Comparison of ENCODE assay signal across 1 cellular context in genomic region chr17:46001390-46002310, GRCh38.
TF ChIP-seq lines count a peak whose summit lies in the region.

No MANE protein-coding gene starts in this region.

TF ChIP-seq in HepG2, 621 proteins besides CTCF, POLR2A, EP300 and RAD21 (continued from another document and continues in another):
- TF ChIP-seq REPIN1 (CRISPR knock-in tag; IDR thresholded peaks at IDR 0.05; ENCODE audit: borderline replicate concordance, low read depth) (no peak), ZNF746 (CRISPR knock-in tag; IDR thresholded peaks at IDR 0.05) (0 out of 2 replicates have a peak, but pooled peaks have one; percentile 32), MEIS1 (CRISPR knock-in tag; IDR thresholded peaks at IDR 0.05; ENCODE audit: borderline replicate concordance) (peak; percentile 72; the same call in 1 of the 2 replicates), ZNF777 (CRISPR knock-in tag; IDR thresholded peaks at IDR 0.05) (no peak), SALL2 (CRISPR knock-in tag; IDR thresholded peaks at IDR 0.05) (no peak), ZKSCAN1 (IDR thresholded peaks at IDR 0.05; ENCODE audit: low read length) (no peak), ZNF841 (CRISPR knock-in tag; IDR thresholded peaks at IDR 0.05; ENCODE audit: borderline replicate concordance) (no peak), ZC3H13 (CRISPR knock-in tag; IDR thresholded peaks at IDR 0.05) (no peak), MIER3 (CRISPR knock-in tag; IDR thresholded peaks at IDR 0.05; ENCODE audit: borderline replicate concordance) (no peak), ZNF782 (CRISPR knock-in tag; IDR thresholded peaks at IDR 0.05; ENCODE audit: borderline replicate concordance) (no peak; the same call in 1 of the 2 replicates), STAG1 (CRISPR knock-in tag; IDR thresholded peaks at IDR 0.05) (no peak), SRSF4 (IDR thresholded peaks at IDR 0.05; ENCODE audit: low read depth, low read length, poor library complexity, severe bottlenecking) (no peak), SSRP1 (CRISPR knock-in tag; IDR thresholded peaks at IDR 0.05) (no peak), MYPOP (CRISPR knock-in tag; IDR thresholded peaks at IDR 0.05) (no peak), FOXM1 (CRISPR knock-in tag; IDR thresholded peaks at IDR 0.05) (no peak), ZBTB34 (CRISPR knock-in tag; IDR thresholded peaks at IDR 0.05) (no peak), ZNF609 (CRISPR knock-in tag; IDR thresholded peaks at IDR 0.05; ENCODE audit: borderline replicate concordance) (0 out of 2 replicates have a peak, but pooled peaks have one; percentile 19), AHR (CRISPR knock-in tag; IDR thresholded peaks at IDR 0.05) (no peak), ASH2L (IDR thresholded peaks at IDR 0.05; ENCODE audit: insufficient read length, low read depth, low read length) (no peak), TIGD3 (CRISPR knock-in tag; IDR thresholded peaks at IDR 0.05; ENCODE audit: borderline replicate concordance) (no peak), ZNF652 (CRISPR knock-in tag; IDR thresholded peaks at IDR 0.05; ENCODE audit: borderline replicate concordance, low read depth) (no peak), ZGPAT (CRISPR knock-in tag; IDR thresholded peaks at IDR 0.05) (no peak), ETV5 (CRISPR knock-in tag; IDR thresholded peaks at IDR 0.05; ENCODE audit: borderline replicate concordance) (no peak), ZNF382 (CRISPR knock-in tag; IDR thresholded peaks at IDR 0.05; ENCODE audit: borderline replicate concordance) (no peak), HBP1 (CRISPR knock-in tag; IDR thresholded peaks at IDR 0.05; ENCODE audit: low read depth) (no peak), KDM3A (CRISPR knock-in tag; IDR thresholded peaks at IDR 0.05; ENCODE audit: low read depth) (no peak), CBX2 (IDR thresholded peaks at IDR 0.05; ENCODE audit: low read depth, low read length) (no peak), CBX2 (CRISPR knock-in tag; IDR thresholded peaks at IDR 0.05; ENCODE audit: low read depth) (no peak), TMF1 (CRISPR knock-in tag; IDR thresholded peaks at IDR 0.05; ENCODE audit: low read depth) (no peak), ZNF7 (CRISPR knock-in tag; IDR thresholded peaks at IDR 0.05) (no peak), SNAI1 (CRISPR knock-in tag; IDR thresholded peaks at IDR 0.05; ENCODE audit: borderline replicate concordance) (no peak), ZNF589 (CRISPR knock-in tag; conservative IDR thresholded peaks at IDR 0.05) (no peak), ZSCAN9 (CRISPR knock-in tag; IDR thresholded peaks at IDR 0.05; ENCODE audit: borderline replicate concordance) (no peak), ZNF570 (CRISPR knock-in tag; IDR thresholded peaks at IDR 0.05; ENCODE audit: borderline replicate concordance) (no peak), FOXP1 (IDR thresholded peaks at IDR 0.05) (no peak), FOXP1 (CRISPR knock-in tag; IDR thresholded peaks at IDR 0.05) (no peak), NR1H2 (CRISPR knock-in tag; IDR thresholded peaks at IDR 0.05; ENCODE audit: borderline replicate concordance, low read depth) (no peak), ZNF770 (CRISPR knock-in tag; IDR thresholded peaks at IDR 0.05) (peak; percentile 82), NFIB (CRISPR knock-in tag; IDR thresholded peaks at IDR 0.05; ENCODE audit: borderline replicate concordance) (no peak), HNF4A (CRISPR knock-in tag; IDR thresholded peaks at IDR 0.05) (peak; percentile 34), ZNF639 (CRISPR knock-in tag; conservative IDR thresholded peaks at IDR 0.05) (no peak), FOXC1 (CRISPR knock-in tag; IDR thresholded peaks at IDR 0.05; ENCODE audit: borderline replicate concordance) (no peak), ZNF607 (CRISPR knock-in tag; IDR thresholded peaks at IDR 0.05; ENCODE audit: borderline replicate concordance) (no peak), TOPORS (CRISPR knock-in tag; IDR thresholded peaks at IDR 0.05) (no peak), ZNF75D (CRISPR knock-in tag; IDR thresholded peaks at IDR 0.05; ENCODE audit: borderline replicate concordance) (no peak), ZNF317 (CRISPR knock-in tag; IDR thresholded peaks at IDR 0.05) (no peak), ZNF597 (CRISPR knock-in tag; IDR thresholded peaks at IDR 0.05) (no peak), ZNF737 (CRISPR knock-in tag; IDR thresholded peaks at IDR 0.05; ENCODE audit: borderline replicate concordance) (no peak), ZBTB44 (CRISPR knock-in tag; IDR thresholded peaks at IDR 0.05) (no peak), PCBP2 (optimal IDR thresholded peaks at IDR 0.05; ENCODE audit: low read depth, low read length, poor library complexity, severe bottlenecking) (no peak)
